40 cellular contexts compared by ENCODE assay signal in the genomic region with DNA sequence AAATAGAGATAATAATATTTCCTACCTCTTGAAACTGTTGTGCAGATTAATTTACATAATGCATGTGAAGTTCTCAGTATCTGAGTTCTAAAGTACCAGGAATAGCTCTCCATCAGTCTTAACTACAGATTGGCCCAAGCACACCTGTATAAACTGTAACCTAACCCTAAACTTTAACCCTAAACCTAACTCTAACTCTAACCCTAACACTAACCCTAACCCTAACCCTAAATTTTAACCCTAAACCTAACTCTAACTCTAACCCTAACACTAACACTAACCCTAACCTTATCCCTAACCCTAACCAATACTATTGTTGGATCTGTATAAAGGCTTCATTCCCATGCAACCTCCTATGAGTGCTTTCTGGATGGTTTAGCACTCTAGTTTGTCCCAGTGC.
"Had no signal": no experiment of that assay in that cellular context is flagged by ENCODE, and none has a peak within 500 bp of the region (broad histone marks: within the 10 kb centered on the region; RNA-seq: fewer than 3 reads in every experiment).

No MANE protein-coding gene starts in this region.

- H3K9me3 ChIP-seq: adrenal gland, ascending aorta, body of pancreas, breast epithelium had no signal

- ATAC-seq: activated naive CD4-positive, alpha-beta T cell treated with anti-CD3 and anti-CD28 coated beads, Interleukin-2, amount 50 U/mL, for 72 hours; activated naive CD8-positive, alpha-beta T cell treated with anti-CD3 and anti-CD28 coated beads, Interleukin-2, amount 50 U/mL, for 24 hours; activated T-cell treated with anti-CD3 and anti-CD28 coated beads, Interleukin-2, amount 50 U/mL, for 4 hours; activated T-cell treated with anti-CD3 and anti-CD28 coated beads, Interleukin-2, amount 50 U/mL, for 72 hours; activated T-helper 17 cell treated with anti-CD3 and anti-CD28 coated beads, Interleukin-2, amount 50 U/mL, for 72 hours; body of pancreas had no signal

- FAIRE-seq: astrocyte, bronchial epithelial cell, colon had no signal

- H3K4me1 ChIP-seq: adrenal gland, ascending aorta, body of pancreas, breast epithelium had no signal

- H3K27ac Mint-ChIP-seq: activated naive CD4-positive, alpha-beta T cell treated with anti-CD3 and anti-CD28 coated beads for 36 hours; activated naive CD4-positive, alpha-beta T cell treated with anti-CD3 and anti-CD28 coated beads, Interleukin-2, amount 10 ng/mL, durations not matched to agents 7 days and 5 days; activated naive CD4-positive, alpha-beta T cell treated with anti-CD3 and anti-CD28 coated beads, Interleukin-2, amount 50 U/mL, for 24 hours; activated naive CD4-positive, alpha-beta T cell treated with anti-CD3 and anti-CD28 coated beads, Interleukin-2, amount 50 U/mL, for 72 hours; activated naive CD8-positive, alpha-beta T cell; activated naive CD8-positive, alpha-beta T cell treated with anti-CD3 and anti-CD28 coated beads for 36 hours; activated naive CD8-positive, alpha-beta T cell treated with anti-CD3 and anti-CD28 coated beads, Interleukin-2, amount 10 ng/mL, durations not matched to agents 7 days and 5 days; activated naive CD8-positive, alpha-beta T cell treated with anti-CD3 and anti-CD28 coated beads, Interleukin-2, amount 50 U/mL, for 24 hours; activated T-cell treated with anti-CD3 and anti-CD28 coated beads, Interleukin-2, amount 50 U/mL, for 24 hours; activated T-cell treated with anti-CD3 and anti-CD28 coated beads, Interleukin-2, amount 50 U/mL, for 72 hours; activated T-helper 1 cell treated with anti-CD3 and anti-CD28 coated beads, Interleukin-12 subunit alpha, Interleukin-12 subunit beta, Interleukin-2, Interleukin-4 antibody, amounts not matched to agents 30 ng/mL and 10 ng/mL and 1 ng/mL, durations not matched to agents 14 hours and 24 hours and 36 hours; activated T-helper 17 cell treated with anti-CD3 and anti-CD28 coated beads, Interleukin-2, amount 50 U/mL, for 72 hours; activated T-helper 2 cell treated with anti-CD3 and anti-CD28 coated beads, Interferon-gamma antibody, Interleukin-2, Interleukin-4, amounts not matched to agents 10 μg/mL and 5 μg/mL and 100 μg/mL, durations not matched to agents 14 hours and 24 hours and 36 hours; brain had no signal

- H3K4me1 Mint-ChIP-seq: activated naive CD4-positive, alpha-beta T cell treated with anti-CD3 and anti-CD28 coated beads, Interleukin-2, amount 10 ng/mL, durations not matched to agents 7 days and 5 days; activated naive CD4-positive, alpha-beta T cell treated with anti-CD3 and anti-CD28 coated beads, Interleukin-2, amount 50 U/mL, for 24 hours; activated naive CD8-positive, alpha-beta T cell treated with anti-CD3 and anti-CD28 coated beads for 36 hours; activated naive CD8-positive, alpha-beta T cell treated with anti-CD3 and anti-CD28 coated beads, Interleukin-2, amount 10 ng/mL, durations not matched to agents 7 days and 5 days; activated naive CD8-positive, alpha-beta T cell treated with anti-CD3 and anti-CD28 coated beads, Interleukin-2, amount 50 U/mL, for 24 hours; activated T-helper 17 cell treated with anti-CD3 and anti-CD28 coated beads, Interleukin-2, amount 50 U/mL, for 72 hours; brain; central memory CD8-positive, alpha-beta T cell had no signal

- H3K36me3 ChIP-seq: adrenal gland, ascending aorta, brain microvascular endothelial cell, breast epithelium, cardiac muscle cell had no signal

- H3K4me3 Mint-ChIP-seq: activated naive CD4-positive, alpha-beta T cell treated with anti-CD3 and anti-CD28 coated beads for 36 hours; activated naive CD4-positive, alpha-beta T cell treated with anti-CD3 and anti-CD28 coated beads, Interleukin-2, amount 10 ng/mL, durations not matched to agents 7 days and 5 days; activated naive CD4-positive, alpha-beta T cell treated with anti-CD3 and anti-CD28 coated beads, Interleukin-2, amount 50 U/mL, for 24 hours; activated naive CD8-positive, alpha-beta T cell; activated naive CD8-positive, alpha-beta T cell treated with anti-CD3 and anti-CD28 coated beads for 36 hours; activated naive CD8-positive, alpha-beta T cell treated with anti-CD3 and anti-CD28 coated beads, Interleukin-2, amount 10 ng/mL, durations not matched to agents 7 days and 5 days; activated naive CD8-positive, alpha-beta T cell treated with anti-CD3 and anti-CD28 coated beads, Interleukin-2, amount 50 U/mL, for 24 hours; activated T-cell treated with anti-CD3 and anti-CD28 coated beads, Interleukin-2, amount 50 U/mL, for 24 hours; activated T-cell treated with anti-CD3 and anti-CD28 coated beads, Interleukin-2, amount 50 U/mL, for 4 hours; activated T-cell treated with anti-CD3 and anti-CD28 coated beads, Interleukin-2, amount 50 U/mL, for 72 hours; activated T-helper 1 cell treated with anti-CD3 and anti-CD28 coated beads, Interleukin-12 subunit alpha, Interleukin-12 subunit beta, Interleukin-2, Interleukin-4 antibody, amounts not matched to agents 30 ng/mL and 10 ng/mL and 1 ng/mL, durations not matched to agents 14 hours and 24 hours and 36 hours; activated T-helper 17 cell treated with anti-CD3 and anti-CD28 coated beads, Interleukin-2, amount 50 U/mL, for 72 hours; brain; central memory CD8-positive, alpha-beta T cell had no signal

- H3K4me3 ChIP-seq: adrenal gland, ascending aorta, body of pancreas, breast epithelium, cardiac muscle cell had no signal

- H3K36me3 Mint-ChIP-seq: activated naive CD4-positive, alpha-beta T cell treated with anti-CD3 and anti-CD28 coated beads, Interleukin-2, amount 10 ng/mL, durations not matched to agents 7 days and 5 days; activated naive CD4-positive, alpha-beta T cell treated with anti-CD3 and anti-CD28 coated beads, Interleukin-2, amount 50 U/mL, for 24 hours; activated naive CD8-positive, alpha-beta T cell; activated naive CD8-positive, alpha-beta T cell treated with anti-CD3 and anti-CD28 coated beads for 36 hours; activated naive CD8-positive, alpha-beta T cell treated with anti-CD3 and anti-CD28 coated beads, Interleukin-2, amount 10 ng/mL, durations not matched to agents 7 days and 5 days; brain had no signal

- H3K27me3 ChIP-seq: adrenal gland, ascending aorta, body of pancreas, brain microvascular endothelial cell, breast epithelium, cardiac muscle cell had no signal

- H3K27ac ChIP-seq: adrenal gland, ascending aorta, body of pancreas, brain microvascular endothelial cell, breast epithelium, cardiac muscle cell had no signal

- H3K27me3 Mint-ChIP-seq: activated naive CD4-positive, alpha-beta T cell treated with anti-CD3 and anti-CD28 coated beads, Interleukin-2, amount 10 ng/mL, durations not matched to agents 7 days and 5 days; activated naive CD4-positive, alpha-beta T cell treated with anti-CD3 and anti-CD28 coated beads, Interleukin-2, amount 50 U/mL, for 24 hours; activated naive CD8-positive, alpha-beta T cell; activated naive CD8-positive, alpha-beta T cell treated with anti-CD3 and anti-CD28 coated beads for 36 hours; activated naive CD8-positive, alpha-beta T cell treated with anti-CD3 and anti-CD28 coated beads, Interleukin-2, amount 10 ng/mL, durations not matched to agents 7 days and 5 days; activated naive CD8-positive, alpha-beta T cell treated with anti-CD3 and anti-CD28 coated beads, Interleukin-2, amount 50 U/mL, for 24 hours; activated T-cell treated with anti-CD3 and anti-CD28 coated beads, Interleukin-2, amount 50 U/mL, for 24 hours; activated T-helper 17 cell treated with anti-CD3 and anti-CD28 coated beads, Interleukin-2, amount 50 U/mL, for 72 hours; central memory CD8-positive, alpha-beta T cell had no signal

- H3K9me3 Mint-ChIP-seq: activated naive CD4-positive, alpha-beta T cell treated with anti-CD3 and anti-CD28 coated beads for 36 hours; activated naive CD4-positive, alpha-beta T cell treated with anti-CD3 and anti-CD28 coated beads, Interleukin-2, amount 50 U/mL, for 24 hours; activated naive CD8-positive, alpha-beta T cell treated with anti-CD3 and anti-CD28 coated beads, Interleukin-2, amount 10 ng/mL, durations not matched to agents 7 days and 5 days; activated T-helper 1 cell treated with anti-CD3 and anti-CD28 coated beads, Interleukin-12 subunit alpha, Interleukin-12 subunit beta, Interleukin-2, Interleukin-4 antibody, amounts not matched to agents 30 ng/mL and 10 ng/mL and 1 ng/mL, durations not matched to agents 14 hours and 24 hours and 36 hours; brain had no signal

- DNase-seq: activated effector memory CD4-positive, alpha-beta T cell treated with anti-CD3 and anti-CD28 coated beads, Interleukin-2, amount 50 U/mL, for 16 hours; activated effector memory CD4-positive, alpha-beta T cell treated with Interleukin-2 at 50 U/mL for 16 hours; activated gamma-delta T cell; activated gamma-delta T cell treated with Interleukin-2 at 50 U/mL for 16 hours; activated naive CD4-positive, alpha-beta T cell; activated naive CD4-positive, alpha-beta T cell treated with anti-CD3 and anti-CD28 coated beads for 36 hours; activated naive CD4-positive, alpha-beta T cell treated with anti-CD3 and anti-CD28 coated beads, Interleukin-2, amount 10 ng/mL, durations not matched to agents 7 days and 5 days; activated naive CD4-positive, alpha-beta T cell treated with anti-CD3 and anti-CD28 coated beads, Interleukin-2, amount 50 U/mL, for 16 hours; activated naive CD4-positive, alpha-beta T cell treated with Interleukin-2 at 50 U/mL for 16 hours; activated naive CD8-positive, alpha-beta T cell treated with anti-CD3 and anti-CD28 coated beads for 36 hours; activated naive CD8-positive, alpha-beta T cell treated with anti-CD3 and anti-CD28 coated beads, Interleukin-2, amount 10 ng/mL, durations not matched to agents 7 days and 5 days; activated naive CD8-positive, alpha-beta T cell treated with anti-CD3 and anti-CD28 coated beads, Interleukin-2, amount 50 U/mL, for 24 hours; activated T-cell treated with anti-CD3 and anti-CD28 coated beads, Interleukin-2, amount 50 U/mL, for 24 hours; activated T-cell treated with anti-CD3 and anti-CD28 coated beads, Interleukin-2, amount 50 U/mL, for 4 hours; activated T-cell treated with anti-CD3 and anti-CD28 coated beads, Interleukin-2, amount 50 U/mL, for 48 hours; activated T-cell treated with anti-CD3 and anti-CD28 coated beads, Interleukin-2, amount 50 U/mL, for 72 hours; adrenal gland; amniotic stem cell; amygdala; anterior cingulate cortex; aorta; body of pancreas; brain microvascular endothelial cell; caudate nucleus; central memory CD4-positive, alpha-beta T cell; cerebellar nuclear complex had no signal
